13 cellular contexts compared by ENCODE assay signal in the genomic region with DNA sequence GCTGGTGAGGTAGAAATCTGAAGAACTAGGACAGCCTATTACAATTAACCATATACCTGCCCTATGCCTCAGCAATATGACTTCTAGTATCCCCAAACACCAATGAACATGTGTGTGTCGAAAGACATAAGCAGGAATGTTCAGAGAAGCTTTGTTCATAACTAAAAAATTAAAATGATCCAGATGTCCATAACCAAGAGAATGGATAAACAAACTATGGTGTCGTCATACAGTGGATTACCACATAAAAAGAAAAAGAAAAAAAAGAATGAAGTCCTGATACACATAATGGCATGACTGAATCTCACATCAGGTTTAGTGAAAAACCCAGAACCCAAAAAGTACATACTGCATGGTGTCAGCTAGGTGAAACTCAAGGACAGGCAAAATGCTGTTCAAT.
"Had no signal": no experiment of that assay in that cellular context is flagged by ENCODE, and none has a peak within 500 bp of the region (broad histone marks: within the 10 kb centered on the region; RNA-seq: fewer than 3 reads in every experiment).

No MANE protein-coding gene starts in this region.

- H3K4me3 ChIP-seq: esophagus squamous epithelium, thyroid gland had no signal

- ATAC-seq: left colon; natural killer cell treated with Interleukin-12 subunit alpha and Interleukin-12 subunit beta and Interleukin-15 and Interleukin-18, amount 100 ng/mL, for 72 hours; right cardiac atrium; stimulated activated effector memory CD8-positive, alpha-beta T cell treated with anti-CD3 and anti-CD28 coated beads, Interleukin-12 subunit alpha, Interleukin-12 subunit beta, amount 100 ng/mL, for 72 hours had no signal

- DNase-seq: activated CD4-positive, alpha-beta T cell treated with anti-CD3 and anti-CD28 coated beads, Interleukin-2, amount 50 U/mL, for 1 hour; activated effector memory CD4-positive, alpha-beta T cell treated with Interleukin-2 at 50 U/mL for 16 hours; amygdala; cerebellar nuclear complex; esophagus squamous epithelium; glutamatergic neuron; immature natural killer cell; left colon; nucleus accumbens; right cardiac atrium; thyroid gland had no signal
